Comparison of ENCODE assay signal across 18 cellular contexts in the genomic region with DNA sequence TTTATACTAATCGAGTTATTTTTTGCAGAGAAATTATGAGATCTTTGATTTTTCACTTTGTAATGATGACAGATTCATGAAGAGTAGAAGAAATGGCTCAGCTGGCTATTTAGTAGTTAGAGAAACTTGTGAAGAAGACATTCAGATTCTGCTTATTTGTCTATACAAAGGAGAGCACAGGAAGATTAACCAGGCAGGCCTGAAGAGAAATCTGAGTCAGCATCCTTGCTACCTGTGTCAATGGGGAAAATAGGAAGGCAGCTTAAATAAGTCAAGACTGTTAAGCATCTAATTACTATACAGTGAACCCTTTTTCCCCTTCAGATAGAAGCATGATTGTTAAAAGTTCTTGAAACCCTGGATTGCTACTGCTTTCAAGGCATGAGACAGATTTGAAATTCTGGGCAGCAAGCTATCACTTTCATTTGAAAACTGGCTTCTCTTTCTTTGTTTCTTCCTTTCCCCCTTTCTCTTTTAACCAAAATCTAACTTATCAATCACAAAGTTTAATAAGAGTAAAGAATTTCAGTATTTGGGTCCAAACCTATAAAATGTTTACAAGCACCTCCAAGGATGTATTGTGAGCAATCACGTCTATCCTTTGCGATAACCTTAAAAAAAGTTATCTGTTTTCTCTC. TPM values are rescaled to one million over a fixed set of nuclear protein-coding genes. Genes with fewer than 3 reads are reported as not detected.
DNase-seq lines count a peak whose midpoint lies in the region; ATAC-seq, FAIRE-seq and TF ChIP-seq lines count a peak whose summit lies in the region.
"Had no signal": no experiment of that assay in that cellular context is flagged by ENCODE, and none has a peak within 500 bp of the region (broad histone marks: within the 10 kb centered on the region; RNA-seq: fewer than 3 reads in every experiment).

No MANE protein-coding gene starts in this region.

- no peak overlapping the region for H3K27ac ChIP-seq in OCI-LY7 (ENCODE audit: low read depth, low read length, poor library complexity, severe bottlenecking)
- H3K27ac ChIP-seq: breast epithelium, RWPE1 had no signal

- peak overlapping the region; percentile 40 for H3K27ac Mint-ChIP-seq in endothelial cell (ENCODE audit: unreplicated experiment)
- H3K27ac Mint-ChIP-seq: activated naive CD4-positive, alpha-beta T cell treated with anti-CD3 and anti-CD28 coated beads, Interleukin-2, amount 50 U/mL, for 72 hours; T-helper 1 cell treated with Interleukin-12 subunit alpha and Interleukin-12 subunit beta and Interleukin-4 antibody, amounts not matched to agents 30 μg/mL and 1 μg/mL, for 36 hours had no signal

- intact Hi-C loops in sciatic nerve (cut with DNase I), result no loop called here
- intact Hi-C loops in OCI-LY7 (cut with micrococcal nuclease; ENCODE audit: unreplicated experiment), result no loop called here

- CTCF ChIA-PET in OCI-LY7 (lab: Charles Lee; ENCODE audit: unreplicated experiment), result no interaction called here

- 0 out of 2 replicates have a peak, but pooled peaks cover 3% of the 10 kb centered on the region for H3K9me2 ChIP-seq in OCI-LY7 (ENCODE audit: insufficient read depth, low read length)

- H3K4me3 Mint-ChIP-seq in endothelial cell (ENCODE audit: unreplicated experiment), result no peak overlapping the region
- H3K4me3 Mint-ChIP-seq: T-helper 1 cell treated with Interleukin-12 subunit alpha and Interleukin-12 subunit beta and Interleukin-4 antibody, amounts not matched to agents 30 μg/mL and 1 μg/mL, for 36 hours had no signal

- ATAC-seq in GM19043 (IDR thresholded peaks at IDR 0.05; ENCODE audit: low read depth, unreplicated experiment) (peak; percentile 33), HG03442 (IDR thresholded peaks at IDR 0.05; ENCODE audit: unreplicated experiment) (peak; percentile 33), sciatic nerve (no peak), HG02970 (IDR thresholded peaks at IDR 0.05; ENCODE audit: low FRiP score, unreplicated experiment) (no peak)
- ATAC-seq: activated naive CD4-positive, alpha-beta T cell treated with anti-CD3 and anti-CD28 coated beads, Interleukin-2, amount 50 U/mL, for 72 hours; stimulated activated naive CD8-positive, alpha-beta T cell treated with anti-CD3 and anti-CD28 coated beads, Interleukin-15, Interleukin-2, amounts not matched to agents 100 U/mL and 50 U/mL, for 24 hours had no signal

- no peaks in the 10 kb centered on the region for H3K9me3 ChIP-seq in OCI-LY7 (ENCODE audit: low read length)
- H3K9me3 ChIP-seq: BE2C, breast epithelium had no signal

- H3K4me3 ChIP-seq in OCI-LY7 (ENCODE audit: low read depth, low read length, poor library complexity, severe bottlenecking), result no peak overlapping the region
- H3K4me3 ChIP-seq: breast epithelium had no signal

- no peak overlapping the region for H3K4me2 ChIP-seq in OCI-LY7 (ENCODE audit: low read length)

- no peaks in the 10 kb centered on the region for H4K20me1 ChIP-seq in OCI-LY7 (ENCODE audit: insufficient read depth, low read length)

- H2AFZ ChIP-seq in OCI-LY7 (ENCODE audit: low read length), result no peak overlapping the region

- TF ChIP-seq CTCF in endothelial cell (IDR thresholded peaks at IDR 0.05; ENCODE audit: unreplicated experiment) (no peak), OCI-LY7 (conservative IDR thresholded peaks at IDR 0.05; ENCODE audit: low read length) (no peak)

- POLR2A ChIA-PET in OCI-LY7 (lab: Charles Lee), result interaction anchor here (1.0 to 1.3 kb wide), 4 partner anchors 20 to 50 kb away, joined by 3 to 4 read pairs (median 3); no protein-coding TSS in a partner anchor

- H3K27me3 Mint-ChIP-seq in endothelial cell (ENCODE audit: unreplicated experiment), result no peaks in the 10 kb centered on the region

- BruUV-seq in OCI-LY7 (replicated peaks; lab: Mats Ljungman, UMichigan), result no TSS peak

- DNase-seq in DMS 273 treated with DMSO at 0.1 percent for 48 hours (lab: John Stamatoyannopoulos, UW), result peak; percentile 34
- no peak for DNase-seq in endothelial cell (ENCODE audit: low spot score)
- DNase-seq in urothelium cell line (ENCODE audit: low spot score), result no peak
- DNase-seq in sciatic nerve (ENCODE audit: low spot score), result no peak
- no peak for DNase-seq in OCI-LY7 (ENCODE audit: low spot score)
- DNase-seq: activated CD4-positive, CD25-positive, alpha-beta regulatory T cell treated with anti-CD3 and anti-CD28 coated beads, Interleukin-2, amount 50 U/mL, for 72 hours; activated CD8-positive, alpha-beta memory T cell treated with anti-CD3 and anti-CD28 coated beads, Interleukin-2, amount 50 U/mL, for 4 hours; BE2C; NCI-H1092 treated with DMSO at 0.1 percent for 48 hours; NCI-H526; stimulated activated naive CD8-positive, alpha-beta T cell treated with anti-CD3 and anti-CD28 coated beads, Interleukin-15, Interleukin-2, amounts not matched to agents 100 U/mL and 50 U/mL, for 24 hours had no signal

- no peaks in the 10 kb centered on the region for H3K4me1 ChIP-seq in OCI-LY7 (ENCODE audit: insufficient read depth, low read length, poor library complexity, severe bottlenecking)
- H3K4me1 ChIP-seq: BE2C, breast epithelium had no signal

- H3K9me3 Mint-ChIP-seq in endothelial cell (ENCODE audit: unreplicated experiment), result no peaks in the 10 kb centered on the region
- H3K9me3 Mint-ChIP-seq: activated naive CD4-positive, alpha-beta T cell treated with anti-CD3 and anti-CD28 coated beads, Interleukin-2, amount 50 U/mL, for 72 hours; T-helper 1 cell treated with Interleukin-12 subunit alpha and Interleukin-12 subunit beta and Interleukin-4 antibody, amounts not matched to agents 30 μg/mL and 1 μg/mL, for 36 hours had no signal

- no peaks in the 10 kb centered on the region for H3K79me2 ChIP-seq in OCI-LY7 (ENCODE audit: insufficient read depth, low read depth, low read length)

- H3K36me3 Mint-ChIP-seq in endothelial cell (ENCODE audit: low read depth, unreplicated experiment), result no peaks in the 10 kb centered on the region
- H3K36me3 Mint-ChIP-seq: activated naive CD4-positive, alpha-beta T cell treated with anti-CD3 and anti-CD28 coated beads, Interleukin-2, amount 50 U/mL, for 72 hours had no signal

- no peak for FAIRE-seq in urothelium cell line (lab: Jason Lieb, UNC)

- H3K36me3 ChIP-seq in OCI-LY7 (ENCODE audit: insufficient read depth, low read length), result no peaks in the 10 kb centered on the region
- H3K36me3 ChIP-seq: BE2C, breast epithelium had no signal

- peaks cover 21% of the 10 kb centered on the region for H3K4me1 Mint-ChIP-seq in endothelial cell (ENCODE audit: unreplicated experiment)

RNA-seq across cellular contexts. Expression of a gene that starts 21.4 kb away (rescaled TPM):
- total RNA-seq in endothelial cell (ENCODE audit: unreplicated experiment), result 23.6 TPM
- 26.3 TPM for total RNA-seq in sciatic nerve
- total RNA-seq in OCI-LY7 (2014; rRNA removed; shearing (Covaris generic)), result 53.0 and 66.3 TPM in 2 replicates
- total RNA-seq in OCI-LY7 (2022), result 110 and 111 TPM in 2 replicates

Comparison
In these comparisons a context has a peak if more than half of its experiments do, and no peak if none do; other contexts are left out.
1. ATAC-seq: peak in GM19043 (single experiment) and HG03442 (single experiment); none in sciatic nerve (single experiment) and HG02970 (single experiment).